In genomic region chr1:106325600-106325999, GRCh38 we compare ENCODE assay signal across 18 cellular contexts.
"Had no signal": no experiment of that assay in that cellular context is flagged by ENCODE, and none has a peak within 500 bp of the region (broad histone marks: within the 10 kb centered on the region; RNA-seq: fewer than 3 reads in every experiment).

No MANE protein-coding gene starts in this region.

- H3K27ac Mint-ChIP-seq: dendritic cell treated with granulocyte-macrophage colony-stimulating factor and Interleukin-4, amounts not matched to agents 40 ng/mL and 50 ng/mL, for 4 days; effector memory CD8-positive, alpha-beta T cell; naive thymus-derived CD4-positive, alpha-beta T cell had no signal

- H3K27me3 ChIP-seq: colonic mucosa, esophagus muscularis mucosa, foreskin keratinocyte, gastroesophageal sphincter, heart left ventricle, hepatocyte, left lung had no signal

- DNase-seq: colonic mucosa; cortex of kidney; effector CD8-positive, alpha-beta T cell; effector memory CD8-positive, alpha-beta T cell; foreskin keratinocyte; heart left ventricle; hypothalamus; left cardiac atrium; left lung; left ventricle myocardium superior; lower lobe of right lung; mesenchymal stem cell; midbrain; naive thymus-derived CD4-positive, alpha-beta T cell had no signal

- H3K9me3 ChIP-seq: colonic mucosa, esophagus muscularis mucosa, gastroesophageal sphincter, lower lobe of right lung had no signal

- H3K4me3 ChIP-seq: colonic mucosa, esophagus muscularis mucosa, gastroesophageal sphincter, heart left ventricle, hepatocyte, left lung, lower lobe of right lung had no signal

- H2AFZ ChIP-seq: hepatocyte had no signal

- H3K4me3 Mint-ChIP-seq: dendritic cell treated with granulocyte-macrophage colony-stimulating factor and Interleukin-4, amounts not matched to agents 40 ng/mL and 50 ng/mL, for 4 days; effector memory CD8-positive, alpha-beta T cell; naive thymus-derived CD4-positive, alpha-beta T cell had no signal

- H3K27ac ChIP-seq: colonic mucosa, esophagus muscularis mucosa, foreskin keratinocyte, gastroesophageal sphincter, heart left ventricle, hepatocyte, left lung, lower lobe of right lung had no signal

- H3K4me2 ChIP-seq: hepatocyte had no signal

- H3K36me3 ChIP-seq: colonic mucosa, esophagus muscularis mucosa, gastroesophageal sphincter, heart left ventricle, left lung, lower lobe of right lung had no signal

- H3K36me3 Mint-ChIP-seq: naive thymus-derived CD4-positive, alpha-beta T cell had no signal

- H3K4me1 ChIP-seq: colonic mucosa, foreskin keratinocyte, gastroesophageal sphincter, heart left ventricle, left lung, lower lobe of right lung had no signal

- ATAC-seq: effector memory CD8-positive, alpha-beta T cell; foreskin keratinocyte; gastroesophageal sphincter; heart left ventricle; left cardiac atrium; left lung; left ventricle myocardium superior; lower lobe of right lung; naive thymus-derived CD4-positive, alpha-beta T cell had no signal

- H3K27me3 Mint-ChIP-seq: dendritic cell treated with granulocyte-macrophage colony-stimulating factor and Interleukin-4, amounts not matched to agents 40 ng/mL and 50 ng/mL, for 4 days; effector memory CD8-positive, alpha-beta T cell; naive thymus-derived CD4-positive, alpha-beta T cell had no signal
